Comparison of ENCODE assay signal across 5 cellular contexts in genomic region chr7:83861876-83862275, GRCh38.
"Had no signal": no experiment of that assay in that cellular context is flagged by ENCODE, and none has a peak within 500 bp of the region (broad histone marks: within the 10 kb centered on the region; RNA-seq: fewer than 3 reads in every experiment).

No MANE protein-coding gene starts in this region.

- DNase-seq: IMR-90, KBM-7 had no signal

- H3K27ac ChIP-seq: HL-60 had no signal

- H3K27me3 Mint-ChIP-seq: IgD-negative memory B cell had no signal

- H3K4me1 Mint-ChIP-seq: IgD-negative memory B cell had no signal

- H3K4me3 ChIP-seq: K562 had no signal

- H3K27ac Mint-ChIP-seq: IgD-negative memory B cell had no signal

- H3K4me3 Mint-ChIP-seq: IgD-negative memory B cell had no signal

- H3K36me3 Mint-ChIP-seq: IgD-negative memory B cell had no signal
